Comparison of ENCODE assay signal across 19 cellular contexts in the genomic region with DNA sequence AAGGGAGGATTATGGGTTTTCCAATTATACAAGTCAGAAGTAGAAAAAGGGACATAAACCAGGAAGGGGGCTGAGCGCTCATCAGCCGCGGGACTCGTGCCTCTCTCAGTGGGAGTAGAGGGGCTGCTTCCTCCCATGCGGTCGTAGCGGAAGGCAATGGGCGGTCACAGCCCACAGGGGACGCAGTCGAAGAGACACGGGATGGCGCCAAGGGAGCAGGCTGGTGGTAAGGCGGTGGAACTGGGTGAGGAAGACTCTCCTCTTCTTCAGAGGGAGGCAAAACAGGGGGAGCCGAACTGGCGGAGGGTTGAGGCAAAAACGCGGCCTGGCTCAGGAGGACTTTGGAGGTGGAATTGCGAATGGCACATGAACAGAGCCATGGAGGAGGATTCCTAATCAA.
DNase-seq lines count a peak whose midpoint lies in the region; ATAC-seq, FAIRE-seq and TF ChIP-seq lines count a peak whose summit lies in the region.
"Had no signal": no experiment of that assay in that cellular context is flagged by ENCODE, and none has a peak within 500 bp of the region (broad histone marks: within the 10 kb centered on the region; RNA-seq: fewer than 3 reads in every experiment).

No MANE protein-coding gene starts in this region.

- no peaks in the 10 kb centered on the region for H3K4me1 Mint-ChIP-seq in endothelial cell (ENCODE audit: unreplicated experiment)
- H3K4me1 Mint-ChIP-seq: GM23338 had no signal

- H3K27ac ChIP-seq in BLaER1 treated with 17β-estradiol and CSF1 and Interleukin-3, amounts not matched to agents 10 nM and 100 nM: peak overlapping the region in 9 of 11 experiments; percentile 14 to 77 (median 69); a peak in 17 of 22 replicates
- no peak overlapping the region for H3K27ac ChIP-seq in kidney (ENCODE audit: low read depth in 2 of 2, low read length in 2 of 2)
- H3K27ac ChIP-seq: KMS-11 had no signal

- peaks cover 0 to 30% (median 0%) of the 10 kb centered on the region in 11 experiments; a peak in 7 of 22 replicates for H3K27me3 ChIP-seq in BLaER1 treated with 17β-estradiol and CSF1 and Interleukin-3, amounts not matched to agents 10 nM and 100 nM

- peak overlapping the region; percentile 70 to 84 (median 78) for H3K4me2 ChIP-seq in BLaER1 treated with 17β-estradiol and CSF1 and Interleukin-3, amounts not matched to agents 10 nM and 100 nM
- H3K4me2 ChIP-seq: GM23338, KMS-11 had no signal

- no peak for TF ChIP-seq POLR2A in NB4 (IDR thresholded peaks at IDR 0.05; ENCODE audit: extremely low read depth, insufficient read length)

- H3K9ac ChIP-seq in BLaER1 treated with 17β-estradiol and CSF1 and Interleukin-3, amounts not matched to agents 10 nM and 100 nM: peak overlapping the region in 10 of 11 experiments; percentile 31 to 72 (median 60); a peak in 19 of 22 replicates
- H3K9ac ChIP-seq in kidney (ENCODE audit: low read length in 2 of 2): no peak overlapping the region
- H3K9ac ChIP-seq: KMS-11 had no signal

- peaks cover 3% of the 10 kb centered on the region for H3K36me3 Mint-ChIP-seq in endothelial cell (ENCODE audit: low read depth, unreplicated experiment)
- H3K36me3 Mint-ChIP-seq: CD8-positive, alpha-beta memory T cell had no signal

- peaks cover 67% of the 10 kb centered on the region for H3K9me3 Mint-ChIP-seq in endothelial cell (ENCODE audit: unreplicated experiment)
- H3K9me3 Mint-ChIP-seq: CD8-positive, alpha-beta memory T cell had no signal

- H3K9me3 ChIP-seq in BLaER1 treated with 17β-estradiol and CSF1 and Interleukin-3, amounts not matched to agents 10 nM and 100 nM (replicated peaks in 1 of 11): no peaks in the 10 kb centered on the region
- no peaks in the 10 kb centered on the region for H3K9me3 ChIP-seq in kidney (ENCODE audit: control insufficient read depth in 1 of 2, low read length in 2 of 2)
- H3K9me3 ChIP-seq: BE2C had no signal

- no peak for FAIRE-seq in kidney (lab: Jason Lieb, UNC)
- FAIRE-seq: A204.1, G401.6, GM12892 had no signal

- H3K36me3 ChIP-seq in BLaER1 treated with 17β-estradiol and CSF1 and Interleukin-3, amounts not matched to agents 10 nM and 100 nM: no peaks in the 10 kb centered on the region
- no peaks in the 10 kb centered on the region for H3K36me3 ChIP-seq in kidney (ENCODE audit: control insufficient read depth in 1 of 2, insufficient read depth in 2 of 2, low read length in 2 of 2)
- H3K36me3 ChIP-seq: BE2C had no signal

- intact Hi-C loops in kidney (cut with DNase I): no loop called here

- TF ChIP-seq CTCF in NB4 (IDR thresholded peaks at IDR 0.05; ENCODE audit: low read depth, low read length) (no peak), endothelial cell (IDR thresholded peaks at IDR 0.05; ENCODE audit: unreplicated experiment) (no peak), kidney (IDR thresholded peaks at IDR 0.05; ENCODE audit: borderline replicate concordance, extremely low read depth, insufficient read depth) (no peak)

- no peaks in the 10 kb centered on the region for H4K20me1 ChIP-seq in BLaER1 treated with 17β-estradiol and CSF1 and Interleukin-3, amounts not matched to agents 10 nM and 100 nM

- DNase-seq in GDM1 (lab: John Stamatoyannopoulos, UW) (peak; percentile 66), NB4 (ENCODE audit: low read depth) (peak; percentile 1), endothelial cell (ENCODE audit: low spot score) (no peak), NCI-H2081 treated with DMSO at 0.1 percent for 48 hours (lab: John Stamatoyannopoulos, UW) (no peak), kidney (no peak)
- DNase-seq: BE2C; Calu3; CD8-positive, alpha-beta memory T cell; DMS 273 treated with DMSO at 0.1 percent for 48 hours; EL; H7 had no signal

- ATAC-seq in GM21529 (IDR thresholded peaks at IDR 0.05; ENCODE audit: unreplicated experiment) (no peak), HG03442 (IDR thresholded peaks at IDR 0.05; ENCODE audit: unreplicated experiment) (no peak)
- ATAC-seq: GM23338 had no signal

- H3K4me1 ChIP-seq in BLaER1 treated with 17β-estradiol and CSF1 and Interleukin-3, amounts not matched to agents 10 nM and 100 nM: peaks cover 0 to 59% (median 24%) of the 10 kb centered on the region in 10 experiments; a peak in 16 of 20 replicates
- no peaks in the 10 kb centered on the region for H3K4me1 ChIP-seq in kidney (ENCODE audit: control insufficient read depth in 1 of 2, insufficient read depth in 1 of 2, low read depth in 1 of 2, low read length in 2 of 2)
- H3K4me1 ChIP-seq: BE2C had no signal

- H3K27me3 Mint-ChIP-seq in endothelial cell (ENCODE audit: unreplicated experiment): peaks cover 6% of the 10 kb centered on the region

- peak overlapping the region; percentile 21 for H3K4me3 Mint-ChIP-seq in endothelial cell (ENCODE audit: unreplicated experiment)
- H3K4me3 Mint-ChIP-seq: CD8-positive, alpha-beta memory T cell; GM23338 had no signal

- H3K4me3 ChIP-seq in BLaER1 treated with 17β-estradiol and CSF1 and Interleukin-3, amounts not matched to agents 10 nM and 100 nM: peak overlapping the region; percentile 35 to 63 (median 52)
- H3K4me3 ChIP-seq in NB4 (ENCODE audit: low read depth, low read length) (no peak overlapping the region), kidney (ENCODE audit: low read length in 2 of 2) (no peak overlapping the region)
- H3K4me3 ChIP-seq: GM23338 had no signal

- no peak overlapping the region for H3K27ac Mint-ChIP-seq in endothelial cell (ENCODE audit: unreplicated experiment)
- H3K27ac Mint-ChIP-seq: GM23338 had no signal

Comparison
In these comparisons a context has a peak if more than half of its experiments do, and no peak if none do; other contexts are left out.
1. H3K27ac ChIP-seq: peak in BLaER1 treated with 17β-estradiol and CSF1 and Interleukin-3, amounts not matched to agents 10 nM and 100 nM (9 of 11); none in kidney (0 of 2).
2. H3K4me3 ChIP-seq: peak in BLaER1 treated with 17β-estradiol and CSF1 and Interleukin-3, amounts not matched to agents 10 nM and 100 nM (10 of 10); none in NB4 (single experiment) and kidney (0 of 2).
3. H3K9ac ChIP-seq: peak in BLaER1 treated with 17β-estradiol and CSF1 and Interleukin-3, amounts not matched to agents 10 nM and 100 nM (10 of 11); none in kidney (0 of 2).
4. DNase-seq: peak in GDM1 (single experiment) and NB4 (single experiment); none in endothelial cell (single experiment), NCI-H2081 treated with DMSO at 0.1 percent for 48 hours (single experiment) and kidney (single experiment).